8 cellular contexts compared by ENCODE assay signal in the genomic region with DNA sequence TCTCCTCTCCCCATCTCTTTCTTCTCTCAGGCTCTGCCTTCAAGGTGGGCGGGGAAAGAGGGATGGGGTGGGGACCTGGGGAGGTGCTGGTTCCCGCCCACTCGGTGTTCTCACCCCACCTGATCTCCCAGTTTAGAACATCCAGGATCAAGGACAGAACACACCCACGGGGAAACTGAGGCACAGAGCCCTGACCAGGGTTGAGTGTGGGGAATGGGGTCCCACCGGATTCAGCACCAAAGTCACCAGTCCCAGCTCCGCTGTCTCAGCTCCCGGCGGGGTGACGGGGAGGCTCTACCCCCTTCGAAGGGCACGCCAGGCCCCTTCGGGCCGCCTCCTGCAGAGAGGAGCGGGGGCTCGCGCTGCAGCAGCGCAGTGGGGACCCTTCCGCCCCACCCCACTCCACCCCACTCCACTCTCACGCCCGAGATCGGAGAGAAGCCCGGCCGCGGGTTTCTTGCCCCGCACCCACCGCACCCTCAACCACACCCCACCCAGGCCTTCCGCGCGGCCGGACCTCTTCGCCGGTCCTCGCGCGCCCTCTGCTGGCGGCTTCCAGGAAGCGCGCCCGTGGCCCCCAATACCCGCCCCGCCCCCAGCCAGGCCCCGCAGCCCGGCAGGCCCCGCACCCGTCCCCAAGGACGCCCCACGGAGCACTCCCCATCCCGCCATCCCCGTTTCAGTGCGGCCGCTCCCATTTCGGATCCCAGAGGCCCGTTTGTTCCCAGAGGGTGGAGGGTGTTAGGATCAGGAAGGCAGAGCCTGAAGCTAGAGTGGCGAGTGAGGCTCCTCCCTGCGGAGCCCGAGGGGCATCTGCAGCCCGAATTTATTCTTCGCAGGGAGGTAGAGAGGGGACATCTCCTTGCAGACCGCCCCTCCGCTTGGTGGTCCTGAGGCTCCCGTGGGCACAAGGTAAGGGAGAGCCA. TPM values are rescaled to one million over a fixed set of nuclear protein-coding genes. Genes with fewer than 3 reads are reported as not detected.
A peak's percentile ranks its signal among the peaks of the same experiment; 100 is the strongest.
DNase-seq lines count a peak whose midpoint lies in the region; ATAC-seq lines count a peak whose summit lies in the region.

No MANE protein-coding gene starts in this region.

- no peak overlapping the region for H2BK5ac ChIP-seq in mesendoderm (ENCODE audit: low read length)

- H3K79me1 ChIP-seq in mesendoderm (ENCODE audit: low read length) = no peaks in the 10 kb centered on the region

- peaks cover 9 to 17% of the 10 kb centered on the region in 2 donors for H3K4me1 Mint-ChIP-seq in effector memory CD8-positive, alpha-beta T cell (ENCODE audit: low read depth in 2 of 2)

- no peak overlapping the region for H2BK120ac ChIP-seq in mesendoderm (ENCODE audit: low read depth, low read length)

- no CpG with 5 or more reads among the region's 61 CpGs for WGBS in mesendoderm (ENCODE audit: extremely low coverage, insufficient coverage, low lambda C conversion rate)

- peak overlapping the region; percentile 82 for H3K56ac ChIP-seq in mesendoderm (ENCODE audit: low read length)

- no peak overlapping the region for H4K8ac ChIP-seq in mesendoderm (ENCODE audit: low read depth, low read length)

- no peak overlapping the region for H4K5ac ChIP-seq in mesendoderm (ENCODE audit: low read length)

- H3K4me2 ChIP-seq in mesendoderm (ENCODE audit: low read length) = peak overlapping the region; percentile 84

- no peaks in the 10 kb centered on the region for H3K79me2 ChIP-seq in mesendoderm (ENCODE audit: control insufficient read depth, insufficient read depth, low read length)

- H3K36me3 Mint-ChIP-seq in effector memory CD8-positive, alpha-beta T cell (ENCODE audit: insufficient read depth) = no peaks in the 10 kb centered on the region

- peak; percentile 72 for ATAC-seq in HG03025 (IDR thresholded peaks at IDR 0.05; ENCODE audit: low FRiP score, unreplicated experiment)
- ATAC-seq in effector memory CD8-positive, alpha-beta T cell (replicated peaks) = peak; percentile 90

- no peak overlapping the region for H3K4ac ChIP-seq in mesendoderm (ENCODE audit: low read depth, low read length)

- H3K4me1 ChIP-seq in mesendoderm (ENCODE audit: control insufficient read depth, low read depth, low read length) = no peaks in the 10 kb centered on the region

- no peak overlapping the region for H2BK15ac ChIP-seq in mesendoderm (replicated peaks; ENCODE audit: low read depth)

- H3K36me3 ChIP-seq in mesendoderm (ENCODE audit: control insufficient read depth, insufficient read depth, low read length) = no peaks in the 10 kb centered on the region

- no peak overlapping the region for H2AK5ac ChIP-seq in mesendoderm (ENCODE audit: low read length)

- peaks cover 6% of the 10 kb centered on the region for H3K27me3 ChIP-seq in mesendoderm (ENCODE audit: insufficient read depth, low read length, poor library complexity)

- H3K4me3 ChIP-seq in mesendoderm (ENCODE audit: low read length) = peak overlapping the region; percentile 43

- peaks cover 45 to 51% of the 10 kb centered on the region in 2 donors for H3K27me3 Mint-ChIP-seq in effector memory CD8-positive, alpha-beta T cell

- no peaks in the 10 kb centered on the region for H3K9me3 Mint-ChIP-seq in effector memory CD8-positive, alpha-beta T cell

- no peak overlapping the region for H3K27ac ChIP-seq in mesendoderm (ENCODE audit: low read depth, low read length)

- DNase-seq in SHP77 (lab: John Stamatoyannopoulos, UW) (peak; percentile 29 to 41), SHP77 treated with DMSO at 0.1 percent for 48 hours (lab: John Stamatoyannopoulos, UW) (no peak), NCI-H345 (lab: John Stamatoyannopoulos, UW) (peak; percentile 62), mesendoderm (peak; percentile 72)
- peak; percentile 50 to 76 for DNase-seq in activated CD8-positive, alpha-beta memory T cell treated with anti-CD3 and anti-CD28 coated beads for 1 hour (ENCODE audit: extremely low read depth in 1 of 2, low read depth in 1 of 2)
- peak; percentile 77 to 82 (median 80) for DNase-seq in effector memory CD8-positive, alpha-beta T cell
- DNase-seq in stimulated activated CD8-positive, alpha-beta memory T cell treated with anti-CD3 and anti-CD28 coated beads, Interleukin-12 subunit alpha, Interleukin-12 subunit beta, amount 100 ng/mL, for 24 hours (ENCODE audit: extremely low read depth) = peak; percentile 40

- peak overlapping the region; percentile 74 to 77 for H3K4me3 Mint-ChIP-seq in effector memory CD8-positive, alpha-beta T cell

- H3K18ac ChIP-seq in mesendoderm (ENCODE audit: low read length) = no peak overlapping the region

- peak overlapping the region; percentile 66 for H3K9ac ChIP-seq in mesendoderm (ENCODE audit: low read length)

- peak overlapping the region; percentile 41 for H3K27ac Mint-ChIP-seq in effector memory CD8-positive, alpha-beta T cell

- H3K23ac ChIP-seq in mesendoderm (ENCODE audit: low read length) = no peak overlapping the region

RNA-seq across cellular contexts. Expression of gene POLL, which starts 18.0 kb away (rescaled TPM):
- polyA plus RNA-seq in mesendoderm (2013, experiment 1 of 2) = 9.4 TPM
- polyA plus RNA-seq in mesendoderm (2013, experiment 2 of 2) = 10.0 TPM

RNA-seq across cellular contexts. Expression of gene DPCD, which starts 18.0 kb away (rescaled TPM):
- 29.5 TPM for polyA plus RNA-seq in mesendoderm (2013, experiment 1 of 2)
- polyA plus RNA-seq in mesendoderm (2013, experiment 2 of 2) = 27.4 TPM
